Comparison of ENCODE assay signal across 9 cellular contexts in the genomic region with DNA sequence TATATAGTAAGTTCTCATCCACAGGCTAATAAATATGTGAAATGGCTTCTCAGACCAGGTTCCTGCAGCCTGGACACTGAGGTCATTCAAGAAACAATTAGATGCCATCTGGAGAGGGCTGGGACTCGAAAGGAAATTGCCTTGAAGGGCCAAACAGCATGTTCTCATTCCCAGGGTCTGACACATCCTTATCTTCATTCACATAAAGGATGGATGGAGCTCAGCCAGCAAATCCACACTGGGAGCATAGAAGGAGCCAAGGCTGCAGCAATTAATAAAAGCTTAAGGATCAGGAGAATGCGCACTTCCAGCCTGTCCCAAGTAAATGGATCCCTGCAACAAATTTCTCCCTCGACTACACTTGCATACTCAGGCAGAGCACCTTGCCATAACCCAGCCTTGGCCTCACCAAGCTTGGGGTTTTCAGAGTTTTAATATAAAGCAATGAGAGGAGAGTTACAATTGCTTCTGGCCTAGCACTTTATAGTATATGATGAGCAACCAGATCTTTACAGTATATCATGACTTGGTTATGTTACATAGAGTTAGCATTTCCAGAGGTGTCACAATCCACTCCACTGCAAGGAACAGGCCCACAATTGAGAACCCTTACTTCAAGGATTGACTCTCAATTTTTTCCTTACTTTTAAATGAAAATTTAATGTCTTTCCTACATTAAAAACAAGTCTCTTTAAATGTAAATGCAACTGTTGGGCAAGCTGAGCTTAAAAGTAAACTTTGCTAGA. TPM values are rescaled to one million over a fixed set of nuclear protein-coding genes. Genes with fewer than 3 reads are reported as not detected.
A peak's percentile ranks its signal among the peaks of the same experiment; 100 is the strongest.
DNase-seq lines count a peak whose midpoint lies in the region; ATAC-seq and TF ChIP-seq lines count a peak whose summit lies in the region.
"Had no signal": no experiment of that assay in that cellular context is flagged by ENCODE, and none has a peak within 500 bp of the region (broad histone marks: within the 10 kb centered on the region; RNA-seq: fewer than 3 reads in every experiment).

No MANE protein-coding gene starts in this region.

- 45 to 49% methylated on average over 3 of the region's 3 CpGs for WGBS in upper lobe of left lung, 2 donors

- no peaks in the 10 kb centered on the region for H3K27me3 ChIP-seq in upper lobe of left lung

- no peak for TF ChIP-seq POLR2A in upper lobe of left lung (IDR thresholded peaks at IDR 0.05)

- peak overlapping the region in 3 of 4 donors; percentile 59 to 79 (median 71) for H3K27ac ChIP-seq in upper lobe of left lung
- H3K27ac ChIP-seq: 22Rv1 had no signal

- no peak for TF ChIP-seq CTCF in upper lobe of left lung (IDR thresholded peaks at IDR 0.05)

- no peaks in the 10 kb centered on the region for H3K36me3 ChIP-seq in upper lobe of left lung

- ATAC-seq in left cardiac atrium (peak; percentile 43 to 71), upper lobe of left lung (ENCODE audit: low FRiP score in 2 of 2) (peak in 1 of 2 donors; percentile 36), GM21367 (IDR thresholded peaks at IDR 0.05; ENCODE audit: unreplicated experiment) (no peak)

- H3K4me1 ChIP-seq in upper lobe of left lung: peaks cover 21 to 61% (median 38%) of the 10 kb centered on the region in 4 donors

- DNase-seq in NCI-H82 (lab: John Stamatoyannopoulos, UW) (peak; percentile 24), NCI-H82 treated with DMSO at 0.1 percent for 48 hours (lab: John Stamatoyannopoulos, UW; ENCODE audit: unreplicated experiment) (no peak), amniotic epithelial cell (ENCODE audit: low read depth) (peak; percentile 93), left cardiac atrium (peak; percentile 55), upper lobe of left lung (no peak), NCI-H1105 treated with DMSO at 0.1 percent for 48 hours (lab: John Stamatoyannopoulos, UW) (no peak)
- DNase-seq in stimulated activated CD4-positive, alpha-beta T cell treated with anti-CD3 and anti-CD28 coated beads, Interleukin-2, amount 100 ng/mL, for 48 hours: no peak

- intact Hi-C loops in left cardiac atrium (cut with DNase I): loop anchor here (5.0 kb wide), 1 partner anchor 188 kb away; no protein-coding TSS in a partner anchor

- no peaks in the 10 kb centered on the region for H3K9me3 ChIP-seq in upper lobe of left lung

- TF ChIP-seq EP300 in upper lobe of left lung (IDR thresholded peaks at IDR 0.05): peak in 3 of 4 donors; percentile 21 to 97 (median 96)

- no peak overlapping the region for H3K4me3 ChIP-seq in upper lobe of left lung

RNA-seq across cellular contexts. Expression of gene BCAR3, which starts 55.9 kb away (rescaled TPM):
- total RNA-seq in left cardiac atrium: 10 to 100 TPM; 12.4 to 17.5 TPM
- total RNA-seq in upper lobe of left lung: 10 to 100 TPM; 26.3 to 48.8 (median 31.9) TPM

Comparison
In these comparisons a context has a peak if more than half of its experiments do, and no peak if none do; other contexts are left out.
1. DNase-seq: peak in NCI-H82 (single experiment), amniotic epithelial cell (single experiment) and left cardiac atrium (single experiment); none in NCI-H82 treated with DMSO at 0.1 percent for 48 hours (single experiment), upper lobe of left lung (0 of 2), stimulated activated CD4-positive, alpha-beta T cell treated with anti-CD3 and anti-CD28 coated beads, Interleukin-2, amount 100 ng/mL, for 48 hours (0 of 2) and NCI-H1105 treated with DMSO at 0.1 percent for 48 hours (single experiment).